ENCODE assay signal across 14 cellular contexts in genomic region chr1:14926214-14926613, GRCh38.
A peak's percentile ranks its signal among the peaks of the same experiment; 100 is the strongest.
DNase-seq lines count a peak whose midpoint lies in the region; ATAC-seq and TF ChIP-seq lines count a peak whose summit lies in the region.
"Had no signal": no experiment of that assay in that cellular context is flagged by ENCODE, and none has a peak within 500 bp of the region (broad histone marks: within the 10 kb centered on the region; RNA-seq: fewer than 3 reads in every experiment).

No MANE protein-coding gene starts in this region.

- H3K36me3 Mint-ChIP-seq in memory B cell = no peaks in the 10 kb centered on the region

- H3K27me3 ChIP-seq in AG04450 (ENCODE audit: control insufficient read depth, insufficient read depth, low read length) (no peaks in the 10 kb centered on the region), brain microvascular endothelial cell (replicated peaks) (no peaks in the 10 kb centered on the region)

- POLR2A ChIA-PET in AG04450 (lab: Yijun Ruan, JAX) = interaction anchor here (1.2 to 1.3 kb wide), 2 partner anchors 17 to 19 kb away, joined by 5 to 6 read pairs; no protein-coding TSS in a partner anchor

- no peak for ATAC-seq in memory B cell (ENCODE audit: low read depth)
- no peak for ATAC-seq in HG03460 (IDR thresholded peaks at IDR 0.05; ENCODE audit: unreplicated experiment)
- ATAC-seq: GM12878, Panc1 had no signal

- H3K4me3 Mint-ChIP-seq in memory B cell = peak overlapping the region; percentile 27

- no peaks in the 10 kb centered on the region for H3K9me3 ChIP-seq in AG04450 (ENCODE audit: control insufficient read depth, insufficient read depth, low read length)

- H3K9me3 Mint-ChIP-seq in memory B cell = no peaks in the 10 kb centered on the region

- H3K27me3 Mint-ChIP-seq in memory B cell = peaks cover 23% of the 10 kb centered on the region

- CTCF ChIA-PET in AG04450 (lab: Charles Lee) = interaction anchor here (1.1 to 4.0 kb wide), 4 partner anchors 11 to 339 kb away, joined by 3 to 27 read pairs (median 5); no protein-coding TSS in a partner anchor

- DNase-seq in AG04450 (ENCODE audit: low read depth, low spot score) (no peak), EL (peak; percentile 52), brain microvascular endothelial cell (peak; percentile 75), memory B cell (ENCODE audit: low spot score in 2 of 2) (no peak), NCI-H1417 (lab: John Stamatoyannopoulos, UW) (no peak), glomerular visceral epithelial cell (ENCODE audit: extremely low spot score) (no peak)
- no peak for DNase-seq in stimulated activated CD4-positive, alpha-beta T cell treated with anti-CD3 and anti-CD28 coated beads, Interleukin-12 subunit alpha, Interleukin-12 subunit beta, amount 100 ng/mL, for 4 hours
- DNase-seq: DMS79 treated with DMSO at 0.1 percent for 48 hours, hypothalamus, NCI-H1436 treated with DMSO at 0.1 percent for 48 hours, NCI-H524 treated with DMSO at 0.1 percent for 48 hours had no signal

- no peak for TF ChIP-seq CTCF in AG04450 (IDR thresholded peaks at IDR 0.05; ENCODE audit: low read depth, low read length)
- no peak for TF ChIP-seq CTCF in brain microvascular endothelial cell (IDR thresholded peaks at IDR 0.05; ENCODE audit: low read depth, low read length, missing control alignments)

- in situ Hi-C loops in brain microvascular endothelial cell (cut with HindIII; ENCODE audit: low pct_ligation_motif_present, low sequenced_read_pairs) = no loop called here

- H3K4me1 Mint-ChIP-seq in memory B cell = peaks cover 3% of the 10 kb centered on the region

- H3K36me3 ChIP-seq in brain microvascular endothelial cell (replicated peaks) = no peaks in the 10 kb centered on the region

- H3K27ac ChIP-seq in AG04450 (ENCODE audit: low read depth, low read length) (peak overlapping the region; percentile 86), brain microvascular endothelial cell (peak overlapping the region; percentile 16)

- H3K27ac Mint-ChIP-seq in memory B cell = no peak overlapping the region

- H3K4me3 ChIP-seq in AG04450 (ENCODE audit: low read depth, low read length) (peak overlapping the region; percentile 7; the same call in 1 of the 2 replicates), brain microvascular endothelial cell (ENCODE audit: low read depth, low read length) (no peak overlapping the region)
- H3K4me3 ChIP-seq: GM12878 had no signal

Comparison
In these comparisons a context has a peak if more than half of its experiments do, and no peak if none do; other contexts are left out.
1. DNase-seq: peak in EL (single experiment) and brain microvascular endothelial cell (single experiment); none in AG04450 (single experiment), memory B cell (0 of 2), stimulated activated CD4-positive, alpha-beta T cell treated with anti-CD3 and anti-CD28 coated beads, Interleukin-12 subunit alpha, Interleukin-12 subunit beta, amount 100 ng/mL, for 4 hours (single experiment), NCI-H1417 (0 of 3) and glomerular visceral epithelial cell (single experiment).